Comparison of ENCODE assay signal across 8 cellular contexts in genomic region chrX:76149160-76149841, GRCh38. TPM values are rescaled to one million over a fixed set of nuclear protein-coding genes. Genes with fewer than 3 reads are reported as not detected.
A peak's percentile ranks its signal among the peaks of the same experiment; 100 is the strongest.
DNase-seq lines count a peak whose midpoint lies in the region; ATAC-seq, FAIRE-seq and TF ChIP-seq lines count a peak whose summit lies in the region.
"Not testable (repeated sequence)": the region's sequence is repeated elsewhere in the genome, so short reads cannot be mapped to it uniquely, and the experiment has no call there.

No MANE protein-coding gene starts in this region.

- peak overlapping the region; percentile 89 to 96 (median 94) for H3K27ac Mint-ChIP-seq in CD14-positive monocyte
- peak overlapping the region; percentile 98 to 99 for H3K27ac Mint-ChIP-seq in activated naive CD4-positive, alpha-beta T cell treated with anti-CD3 and anti-CD28 coated beads, Interleukin-2, amount 50 U/mL, for 72 hours

- not testable (repeated sequence) for TF ChIP-seq CTCF in CD14-positive monocyte (IDR thresholded peaks at IDR 0.05); parathyroid adenoma (IDR thresholded peaks at IDR 0.05)

- H3K79me2 ChIP-seq in parathyroid adenoma: not testable (repeated sequence)

- DNase-seq in CD14-positive monocyte (ENCODE audit: low spot score); RCC 7860 (ENCODE audit: low spot score); activated naive CD4-positive, alpha-beta T cell treated with anti-CD3 and anti-CD28 coated beads, Interleukin-2, amount 50 U/mL, for 72 hours (ENCODE audit: low spot score in 2 of 2); left cardiac atrium: not testable (repeated sequence)

- ATAC-seq in GM19324 (IDR thresholded peaks at IDR 0.05; ENCODE audit: low FRiP score, unreplicated experiment): peak; percentile 65
- ATAC-seq in HG02571 (IDR thresholded peaks at IDR 0.05; ENCODE audit: unreplicated experiment): peak; percentile 47
- ATAC-seq in HG03280 (IDR thresholded peaks at IDR 0.05; ENCODE audit: unreplicated experiment): peak; percentile 48
- peak; percentile 64 to 76 for ATAC-seq in activated naive CD4-positive, alpha-beta T cell treated with anti-CD3 and anti-CD28 coated beads, Interleukin-2, amount 50 U/mL, for 72 hours
- peak; percentile 78 to 84 for ATAC-seq in left cardiac atrium

- not testable (repeated sequence) for H3K9me3 Mint-ChIP-seq in CD14-positive monocyte; activated naive CD4-positive, alpha-beta T cell treated with anti-CD3 and anti-CD28 coated beads, Interleukin-2, amount 50 U/mL, for 72 hours

- peaks cover 11% of the 10 kb centered on the region for H3K4me1 Mint-ChIP-seq in CD14-positive monocyte

- H3K36me3 Mint-ChIP-seq in CD14-positive monocyte; activated naive CD4-positive, alpha-beta T cell treated with anti-CD3 and anti-CD28 coated beads, Interleukin-2, amount 50 U/mL, for 72 hours: not testable (repeated sequence)

- peak; percentile 59 for FAIRE-seq in RCC 7860 (lab: Jason Lieb, UNC)

- intact Hi-C loops in CD14-positive monocyte (cut with micrococcal nuclease); left cardiac atrium (cut with DNase I): not testable (repeated sequence)

- H2AFZ ChIP-seq in parathyroid adenoma: not testable (repeated sequence)

- H3K4me1 ChIP-seq in parathyroid adenoma: not testable (repeated sequence)

- not testable (repeated sequence) for H3K9ac ChIP-seq in parathyroid adenoma

- not testable (repeated sequence) for H3K4me3 ChIP-seq in parathyroid adenoma (ENCODE audit: low read depth, low read length)

- H3K4me2 ChIP-seq in parathyroid adenoma (ENCODE audit: low read length): not testable (repeated sequence)

- H3K4me3 Mint-ChIP-seq in CD14-positive monocyte: peak overlapping the region in 1 of 2 donors; percentile 67

- not testable (repeated sequence) for H3K27me3 Mint-ChIP-seq in CD14-positive monocyte (ENCODE audit: low read depth in 3 of 3)

- H3K9me3 ChIP-seq in parathyroid adenoma (ENCODE audit: control insufficient read depth, low read length): not testable (repeated sequence)

- H3K36me3 ChIP-seq in parathyroid adenoma (ENCODE audit: control insufficient read depth, insufficient read depth, low read length): not testable (repeated sequence)

- not testable (repeated sequence) for H3K27me3 ChIP-seq in parathyroid adenoma (ENCODE audit: control insufficient read depth, insufficient read depth, low read length)

- peak overlapping the region; percentile 89 for H3K27ac ChIP-seq in parathyroid adenoma

RNA-seq across cellular contexts. Expression of gene PBDC1, which starts 23.6 kb away (rescaled TPM):
- 10 to 100 TPM; 15.5 to 18.1 TPM for polyA plus RNA-seq in CD14-positive monocyte
- 10 to 100 TPM; 35.5 to 43.0 TPM for total RNA-seq in activated naive CD4-positive, alpha-beta T cell treated with anti-CD3 and anti-CD28 coated beads, Interleukin-2, amount 50 U/mL, for 72 hours
- total RNA-seq in left cardiac atrium: 10 to 100 TPM; 14.5 to 17.3 TPM
